1 cellular context compared by ENCODE assay signal in the genomic region with DNA sequence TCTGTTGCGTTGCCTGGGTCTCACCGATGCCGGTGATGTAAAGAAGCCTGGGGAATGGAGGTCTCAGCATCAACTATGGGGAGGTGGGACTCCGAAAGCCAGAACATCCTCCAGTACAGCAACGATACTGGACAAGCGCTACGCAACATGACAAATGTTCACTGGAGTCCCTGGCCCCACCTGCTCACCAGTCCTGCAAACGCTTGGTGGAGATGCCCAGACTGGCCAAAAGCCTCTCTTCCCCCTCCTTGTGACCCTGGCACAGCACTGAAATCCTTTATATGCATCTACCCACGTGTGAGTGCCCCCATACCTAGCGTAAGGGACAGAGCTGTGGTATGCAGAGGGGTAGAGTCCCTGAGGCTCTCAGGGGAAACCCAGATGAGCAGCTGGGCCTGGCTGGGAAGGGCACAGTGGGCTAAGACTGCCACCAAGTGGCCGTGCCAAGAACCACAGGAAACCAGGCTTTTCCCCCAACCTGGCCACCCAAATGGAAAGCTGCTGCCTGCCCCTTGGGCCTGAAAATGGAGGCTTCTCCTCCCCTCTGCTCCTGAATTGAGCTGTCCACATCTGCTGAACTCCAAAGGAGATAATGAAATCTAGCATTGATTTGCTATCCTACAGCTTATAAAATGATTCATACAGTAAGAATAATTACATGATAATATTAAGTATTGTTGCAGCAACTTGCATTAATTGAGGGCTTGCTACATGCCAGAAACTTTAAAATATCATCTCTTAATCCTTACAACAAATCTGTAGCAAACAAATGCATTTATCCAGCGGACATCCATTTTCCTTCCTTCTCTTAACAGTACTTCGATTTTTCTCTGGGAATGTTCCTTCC.
TF ChIP-seq lines count a peak whose summit lies in the region.

No MANE protein-coding gene starts in this region.

TF ChIP-seq in endothelial cell of umbilical vein, 7 proteins besides CTCF, POLR2A, EP300 and RAD21 (continued from another document):
- TF ChIP-seq, protein P1, sequence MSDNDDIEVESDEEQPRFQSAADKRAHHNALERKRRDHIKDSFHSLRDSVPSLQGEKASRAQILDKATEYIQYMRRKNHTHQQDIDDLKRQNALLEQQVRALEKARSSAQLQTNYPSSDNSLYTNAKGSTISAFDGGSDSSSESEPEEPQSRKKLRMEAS (IDR thresholded peaks at IDR 0.05; ENCODE audit: insufficient read depth, insufficient read length): no peak
- TF ChIP-seq MYC (IDR thresholded peaks at IDR 0.05; ENCODE audit: low read depth, low read length) (no peak), FOS (IDR thresholded peaks at IDR 0.05; ENCODE audit: borderline replicate concordance, insufficient read depth, low read length) (no peak), POLR2AphosphoS5 (IDR thresholded peaks at IDR 0.05; ENCODE audit: insufficient read depth, low read depth, low read length) (no peak), JUN (IDR thresholded peaks at IDR 0.05; ENCODE audit: borderline replicate concordance, insufficient read depth, insufficient read length, low read depth) (no peak), GATA2 (IDR thresholded peaks at IDR 0.05; ENCODE audit: insufficient read depth, insufficient read length, low read depth, low read length) (no peak)
